22 cellular contexts compared by ENCODE assay signal in the genomic region with DNA sequence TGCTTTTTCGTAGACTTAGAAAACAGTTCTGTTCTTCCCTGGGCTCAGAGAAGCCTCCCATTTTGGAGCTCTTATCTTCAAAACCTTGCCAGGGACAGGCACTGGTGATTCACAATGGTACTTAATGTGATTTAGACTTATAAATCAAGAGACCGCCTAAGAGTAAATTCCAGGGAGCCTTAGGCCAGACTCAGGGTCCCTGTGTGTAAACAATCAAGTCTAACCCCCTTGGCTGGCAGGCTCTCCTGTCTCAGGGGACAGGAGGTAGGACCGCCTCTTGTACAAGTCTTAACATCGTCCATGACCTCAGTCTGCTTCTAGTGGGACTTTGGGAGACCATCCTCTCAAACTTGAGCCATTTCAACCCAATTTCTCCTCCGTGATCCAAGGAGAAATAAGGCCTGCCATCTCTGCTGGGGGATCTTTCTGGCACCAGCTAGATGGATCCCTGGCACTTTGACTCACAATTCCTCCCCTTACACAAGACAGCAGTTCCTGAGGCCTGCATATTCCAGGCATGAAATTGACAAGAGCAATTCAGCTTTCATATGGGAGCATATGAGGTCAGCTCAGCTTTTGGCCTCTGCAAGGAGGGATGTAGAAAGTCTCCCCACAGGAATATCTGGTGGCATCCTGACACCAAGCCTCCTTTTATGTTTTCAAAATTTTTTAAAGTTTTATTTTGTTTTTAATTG.
"Had no signal": no experiment of that assay in that cellular context is flagged by ENCODE, and none has a peak within 500 bp of the region (broad histone marks: within the 10 kb centered on the region; RNA-seq: fewer than 3 reads in every experiment).

No MANE protein-coding gene starts in this region.

- H3K27ac ChIP-seq: esophagus muscularis mucosa, left ventricle myocardium inferior, vagina, WERI-Rb-1 had no signal

- DNase-seq: activated CD4-positive, alpha-beta memory T cell treated with anti-CD3 and anti-CD28 coated beads for 36 hours; activated CD4-positive, alpha-beta T cell treated with anti-CD3 and anti-CD28 coated beads, Interleukin-2, amount 10 ng/mL, durations not matched to agents 24 days and 14 days; activated CD8-positive, alpha-beta memory T cell treated with anti-CD3 and anti-CD28 coated beads, Interleukin-2, amount 50 U/mL, for 4 hours; activated effector memory CD4-positive, alpha-beta T cell treated with anti-CD3 and anti-CD28 coated beads, Interleukin-2, amount 50 U/mL, for 16 hours; activated naive CD4-positive, alpha-beta T cell treated with anti-CD3 and anti-CD28 coated beads for 36 hours; activated T-cell treated with anti-CD3 and anti-CD28 coated beads, Interleukin-2, amount 50 U/mL, for 1 hour; dermis blood vessel endothelial cell; effector CD4-positive, alpha-beta T cell; foreskin melanocyte; kidney glomerular epithelial cell; left ventricle myocardium inferior; naive thymus-derived CD8-positive, alpha-beta T cell; right cardiac atrium; stimulated activated CD4-positive, alpha-beta T cell treated with anti-CD3 and anti-CD28 coated beads, Interleukin-2, amount 100 ng/mL, for 48 hours; stimulated activated naive CD4-positive, alpha-beta T cell treated with Interleukin-2 at 50 U/mL for 16 hours; T-helper 17 cell; T1000; WERI-Rb-1 had no signal

- H3K9me3 ChIP-seq: esophagus muscularis mucosa, left ventricle myocardium inferior, vagina had no signal

- ATAC-seq: activated CD4-positive, CD25-positive, alpha-beta regulatory T cell treated with anti-CD3 and anti-CD28 coated beads, Interleukin-2, amount 50 U/mL, for 24 hours; naive thymus-derived CD8-positive, alpha-beta T cell; right cardiac atrium; T-helper 17 cell had no signal

- H3K36me3 ChIP-seq: esophagus muscularis mucosa, left ventricle myocardium inferior, vagina, WERI-Rb-1 had no signal

- H3K27me3 ChIP-seq: esophagus muscularis mucosa, vagina had no signal

- FAIRE-seq: bronchial epithelial cell had no signal

- H3K4me3 ChIP-seq: esophagus muscularis mucosa, left ventricle myocardium inferior, vagina had no signal
